Comparison of ENCODE assay signal across 14 cellular contexts in the genomic region with DNA sequence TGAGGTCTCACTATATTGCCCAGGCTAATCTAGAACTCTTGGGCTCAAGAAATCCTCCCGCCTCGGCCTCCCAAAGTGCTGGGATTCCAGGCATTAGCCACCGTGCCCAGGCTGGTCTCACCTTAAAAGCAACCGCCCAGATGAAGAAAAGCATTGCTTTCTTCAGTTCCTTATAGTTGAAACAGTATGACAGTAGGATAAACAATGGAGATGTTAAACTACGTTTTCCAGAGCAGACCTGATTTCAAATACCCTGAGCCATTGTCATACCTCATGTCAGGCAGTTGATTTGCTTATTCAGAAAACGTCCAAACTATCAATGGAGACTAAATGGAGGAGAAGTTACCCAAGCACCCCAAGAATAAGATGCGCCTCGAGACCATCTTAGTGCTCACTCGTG. TPM values are rescaled to one million over a fixed set of nuclear protein-coding genes. Genes with fewer than 3 reads are reported as not detected.
DNase-seq lines count a peak whose midpoint lies in the region; ATAC-seq, FAIRE-seq and TF ChIP-seq lines count a peak whose summit lies in the region.
"Had no signal": no experiment of that assay in that cellular context is flagged by ENCODE, and none has a peak within 500 bp of the region (broad histone marks: within the 10 kb centered on the region; RNA-seq: fewer than 3 reads in every experiment).

No MANE protein-coding gene starts in this region.

- intact Hi-C loops in natural killer cell (cut with micrococcal nuclease) = loop anchor here (2.0 to 5.0 kb wide), 3 partner anchors 25 to 82 kb away; no protein-coding TSS in a partner anchor

- peak; percentile 73 for FAIRE-seq in GM12891 (lab: Jason Lieb, UNC)

- no peaks in the 10 kb centered on the region for H3K27me3 ChIP-seq in Loucy (ENCODE audit: insufficient read depth, low read length, poor library complexity, severe bottlenecking)
- H3K27me3 ChIP-seq: esophagus squamous epithelium had no signal

- H3K4me2 ChIP-seq in Loucy (ENCODE audit: low read depth, low read length, poor library complexity, severe bottlenecking) = peak overlapping the region; percentile 99

- peak overlapping the region; percentile 91 for H3K9ac ChIP-seq in Loucy (ENCODE audit: low read depth, low read length, poor library complexity, severe bottlenecking)

- TF ChIP-seq POLR2A in GM12891 (IDR thresholded peaks at IDR 0.05; ENCODE audit: low read depth, low read length) = no peak

- H3K27me3 Mint-ChIP-seq in natural killer cell (ENCODE audit: low read depth in 2 of 2) = no peaks in the 10 kb centered on the region

- H3K9me2 ChIP-seq in Loucy (replicated peaks; ENCODE audit: low read depth, low read length) = no peaks in the 10 kb centered on the region

- peaks cover 21% of the 10 kb centered on the region for H3K4me1 ChIP-seq in Loucy (ENCODE audit: insufficient read depth, low read length, poor library complexity, severe bottlenecking)
- H3K4me1 ChIP-seq: esophagus squamous epithelium had no signal

- ATAC-seq in GM19452 (IDR thresholded peaks at IDR 0.05; ENCODE audit: unreplicated experiment) (peak; percentile 4), natural killer cell (no peak), GM21786 (IDR thresholded peaks at IDR 0.05; ENCODE audit: unreplicated experiment) (no peak)

- H2AFZ ChIP-seq in Loucy (ENCODE audit: low read length) = peak overlapping the region; percentile 46; the same call in 1 of the 2 replicates

- H3K4me3 ChIP-seq in Loucy (ENCODE audit: low read length, poor library complexity, severe bottlenecking) = peak overlapping the region; percentile 86

- no peaks in the 10 kb centered on the region for H4K20me1 ChIP-seq in Loucy (ENCODE audit: insufficient read depth, low read length, poor library complexity, severe bottlenecking)

- no peaks in the 10 kb centered on the region for H3K9me3 Mint-ChIP-seq in natural killer cell

- no peaks in the 10 kb centered on the region for H3K36me3 Mint-ChIP-seq in natural killer cell

- no peaks in the 10 kb centered on the region for H3K9me3 ChIP-seq in Loucy (ENCODE audit: insufficient read depth, low read depth, low read length)
- H3K9me3 ChIP-seq: esophagus squamous epithelium had no signal

- peak overlapping the region; percentile 89 for H3K4me3 Mint-ChIP-seq in natural killer cell

- peak overlapping the region; percentile 90 to 92 for H3K27ac Mint-ChIP-seq in natural killer cell

- H3K36me3 ChIP-seq in Loucy (ENCODE audit: insufficient read depth, low read length) = no peaks in the 10 kb centered on the region
- H3K36me3 ChIP-seq: esophagus squamous epithelium had no signal

- DNase-seq in GM12891 (ENCODE audit: insufficient read length, low spot score) (no peak), natural killer cell (no peak), NCI-H1105 treated with DMSO at 0.1 percent for 48 hours (lab: John Stamatoyannopoulos, UW) (no peak), DMS53 treated with DMSO at 0.1 percent for 48 hours (lab: John Stamatoyannopoulos, UW; ENCODE audit: unreplicated experiment) (no peak)
- DNase-seq: esophagus squamous epithelium; mammary epithelial cell; NCI-H1417 treated with DMSO at 0.1 percent for 48 hours; NCI-H524 treated with DMSO at 0.1 percent for 48 hours; SHP77 treated with DMSO at 0.1 percent for 48 hours; stimulated activated CD4-positive, alpha-beta T cell treated with anti-CD3 and anti-CD28 coated beads, Interleukin-2, amount 100 ng/mL, for 48 hours; substantia nigra had no signal

- H3F3A ChIP-seq in Loucy (ENCODE audit: low read depth) = no peaks in the 10 kb centered on the region

- H3K4me1 Mint-ChIP-seq in natural killer cell = peaks cover 19 to 20% of the 10 kb centered on the region in 2 donors

- H3K79me2 ChIP-seq in Loucy (ENCODE audit: insufficient read depth, low read length) = peaks cover 6% of the 10 kb centered on the region; the same call in 1 of the 2 replicates

- TF ChIP-seq CTCF in Loucy (conservative IDR thresholded peaks at IDR 0.05; ENCODE audit: low read length) (no peak), natural killer cell (IDR thresholded peaks at IDR 0.05) (no peak)

TF ChIP-seq in GM12891, 5 proteins besides CTCF, POLR2A, EP300 and RAD21:
- TF ChIP-seq SPI1 (IDR thresholded peaks at IDR 0.05; ENCODE audit: low read depth, low read length) = no peak

RNA-seq across cellular contexts. Expression of a gene that starts 26.3 kb away (rescaled TPM):
- 50.3 TPM for polyA plus RNA-seq in GM12891 (2012; ENCODE audit: low read depth, missing spikeins)
- total RNA-seq in natural killer cell = 100 to 1,000 TPM in 1 of 3 donors, 10 to 100 TPM in 2; 67.8 to 105 (median 71.1) TPM
